ENCODE assay signal across 26 cellular contexts in genomic region chr3:9229886-9230285, GRCh38. TPM values are rescaled to one million over a fixed set of nuclear protein-coding genes. Genes with fewer than 3 reads are reported as not detected.
"Had no signal": no experiment of that assay in that cellular context is flagged by ENCODE, and none has a peak within 500 bp of the region (broad histone marks: within the 10 kb centered on the region; RNA-seq: fewer than 3 reads in every experiment).

No MANE protein-coding gene starts in this region.

- H3K36me3 ChIP-seq: colonic mucosa, prostate gland, right lobe of liver, spleen, tibial artery, upper lobe of left lung, uterus had no signal

- H3K4me1 Mint-ChIP-seq: natural killer cell had no signal

- H3K36me3 Mint-ChIP-seq: natural killer cell; stimulated activated memory B cell treated with anti-CD40 and anti-IgM and Interleukin-4, amounts not matched to agents 10 μg/mL and 1 μg/mL and 100 μg/mL, for 72 hours had no signal

- H3K27me3 Mint-ChIP-seq: stimulated activated memory B cell treated with anti-CD40 and anti-IgM and Interleukin-4, amounts not matched to agents 10 μg/mL and 1 μg/mL and 100 μg/mL, for 72 hours; stimulated activated naive CD8-positive, alpha-beta T cell treated with anti-CD3 and anti-CD28 coated beads, Interleukin-15, Interleukin-2, amounts not matched to agents 100 ng/mL and 50 ng/mL, for 24 hours had no signal

- DNase-seq: colonic mucosa; dermis blood vessel endothelial cell; erythroblast; foreskin keratinocyte; head of caudate nucleus; hippocampal formation; left colon; left ventricle myocardium superior; mesendoderm; mucosa of descending colon; natural killer cell; retina; right lobe of liver; spleen; stimulated activated CD4-positive, alpha-beta T cell treated with anti-CD3 and anti-CD28 coated beads, Interleukin-15, amount 100 ng/mL, for 24 hours; stimulated activated CD4-positive, alpha-beta T cell treated with anti-CD3 and anti-CD28 coated beads, Interleukin-1b, Interleukin-23, amount 100 ng/mL, for 48 hours; stimulated activated CD4-positive, alpha-beta T cell treated with anti-CD3 and anti-CD28 coated beads, Interleukin-4, amount 100 ng/mL, for 24 hours; tibial artery; upper lobe of left lung; uterus had no signal

- H3K9me3 Mint-ChIP-seq: natural killer cell; stimulated activated memory B cell treated with anti-CD40 and anti-IgM and Interleukin-4, amounts not matched to agents 10 μg/mL and 1 μg/mL and 100 μg/mL, for 72 hours; stimulated activated naive CD8-positive, alpha-beta T cell treated with anti-CD3 and anti-CD28 coated beads, Interleukin-15, Interleukin-2, amounts not matched to agents 100 ng/mL and 50 ng/mL, for 24 hours had no signal

- H3K27ac Mint-ChIP-seq: natural killer cell; stimulated activated memory B cell treated with anti-CD40 and anti-IgM and Interleukin-4, amounts not matched to agents 10 μg/mL and 1 μg/mL and 100 μg/mL, for 72 hours; stimulated activated naive CD8-positive, alpha-beta T cell treated with anti-CD3 and anti-CD28 coated beads, Interleukin-15, Interleukin-2, amounts not matched to agents 100 ng/mL and 50 ng/mL, for 24 hours had no signal

- H2AFZ ChIP-seq: parathyroid adenoma had no signal

- H3K27me3 ChIP-seq: colonic mucosa, foreskin keratinocyte, right lobe of liver, spleen, tibial artery, upper lobe of left lung, uterus had no signal

- H3K27ac ChIP-seq: colonic mucosa, foreskin keratinocyte, parathyroid adenoma, prostate gland, right lobe of liver, spleen, tibial artery, upper lobe of left lung had no signal

- H3K4me3 ChIP-seq: colonic mucosa, lung, mucosa of descending colon, prostate gland, right lobe of liver, spleen, tibial artery, upper lobe of left lung, uterus had no signal

- H3K9ac ChIP-seq: parathyroid adenoma had no signal

- H3K4me3 Mint-ChIP-seq: natural killer cell; stimulated activated memory B cell treated with anti-CD40 and anti-IgM and Interleukin-4, amounts not matched to agents 10 μg/mL and 1 μg/mL and 100 μg/mL, for 72 hours; stimulated activated naive CD8-positive, alpha-beta T cell treated with anti-CD3 and anti-CD28 coated beads, Interleukin-15, Interleukin-2, amounts not matched to agents 100 ng/mL and 50 ng/mL, for 24 hours had no signal

- H3K4me1 ChIP-seq: colonic mucosa, foreskin keratinocyte, prostate gland, right lobe of liver, spleen, upper lobe of left lung had no signal

- H3K9me3 ChIP-seq: colonic mucosa, mucosa of descending colon, prostate gland, right lobe of liver, spleen, tibial artery, upper lobe of left lung, uterus had no signal

RNA-seq across cellular contexts. Expression of gene SRGAP3, which starts 19.6 kb away (rescaled TPM):
- total RNA-seq: endothelial cell of umbilical vein had no signal
